In genomic region chr21:39048064-39048463, GRCh38 we compare ENCODE assay signal across 10 cellular contexts.
A peak's percentile ranks its signal among the peaks of the same experiment; 100 is the strongest.
DNase-seq lines count a peak whose midpoint lies in the region; ATAC-seq and TF ChIP-seq lines count a peak whose summit lies in the region.
"Had no signal": no experiment of that assay in that cellular context is flagged by ENCODE, and none has a peak within 500 bp of the region (broad histone marks: within the 10 kb centered on the region; RNA-seq: fewer than 3 reads in every experiment).

No MANE protein-coding gene starts in this region.

- BruUV-seq in MCF 10A (replicated peaks; lab: Mats Ljungman, UMichigan): no TSS peak

- no peak overlapping the region for H3K4me2 ChIP-seq in hepatocyte
- H3K4me2 ChIP-seq: BLaER1 had no signal

- DNase-seq in MCF 10A (ENCODE audit: unreplicated experiment): peak; percentile 94
- no peak for DNase-seq in breast epithelium (ENCODE audit: low spot score in 2 of 2)
- DNase-seq in amniotic epithelial cell (ENCODE audit: low read depth): peak; percentile 82
- peak; percentile 85 for DNase-seq in hepatocyte (ENCODE audit: low spot score)
- DNase-seq in type B pancreatic cell (ENCODE audit: extremely low spot score, unreplicated experiment): peak; percentile 69
- no peak for DNase-seq in activated gamma-delta T cell treated with Interleukin-2 at 50 U/mL for 16 hours
- DNase-seq in DMS79 (lab: John Stamatoyannopoulos, UW): no peak

- H3K27ac Mint-ChIP-seq in MCF 10A (ENCODE audit: low read depth, unreplicated experiment): peak overlapping the region; percentile 99
- H3K27ac Mint-ChIP-seq in type B pancreatic cell: peak overlapping the region; percentile 88

- H3K4me1 Mint-ChIP-seq in MCF 10A (ENCODE audit: insufficient read depth, unreplicated experiment) (peaks cover 38% of the 10 kb centered on the region), type B pancreatic cell (ENCODE audit: unreplicated experiment) (peaks cover 13% of the 10 kb centered on the region)

- H3K27me3 Mint-ChIP-seq in MCF 10A (ENCODE audit: insufficient read depth, unreplicated experiment): no peaks in the 10 kb centered on the region
- H3K27me3 Mint-ChIP-seq in type B pancreatic cell: no peaks in the 10 kb centered on the region

- intact Hi-C loops in MCF 10A (cut with micrococcal nuclease): loop anchor here (1.0 to 10.0 kb wide), 5 partner anchors 27 to 241 kb away; no protein-coding TSS in a partner anchor
- intact Hi-C loops in breast epithelium (cut with DNase I; ENCODE audit: low total_unique reads): no loop called here

- TF ChIP-seq POLR2A in breast epithelium (IDR thresholded peaks at IDR 0.05) (no peak), gastroesophageal sphincter (IDR thresholded peaks at IDR 0.05) (no peak)

- no peak overlapping the region for H2AFZ ChIP-seq in hepatocyte

- no peak for TF ChIP-seq EP300 in gastroesophageal sphincter (IDR thresholded peaks at IDR 0.05)

- no peaks in the 10 kb centered on the region for H3K9me2 ChIP-seq in hepatocyte (replicated peaks; ENCODE audit: insufficient read depth)

- H3K36me3 ChIP-seq in breast epithelium (no peaks in the 10 kb centered on the region), hepatocyte (replicated peaks; ENCODE audit: insufficient read depth, low read depth) (no peaks in the 10 kb centered on the region), gastroesophageal sphincter (no peaks in the 10 kb centered on the region)
- H3K36me3 ChIP-seq: BLaER1, neutrophil had no signal

- no peak overlapping the region for H3K27ac ChIP-seq in breast epithelium
- H3K27ac ChIP-seq in hepatocyte: peak overlapping the region; percentile 76
- no peak overlapping the region for H3K27ac ChIP-seq in gastroesophageal sphincter
- H3K27ac ChIP-seq: BLaER1, neutrophil had no signal

- CTCF ChIA-PET in MCF 10A (lab: Yijun Ruan, JAX): interaction anchor here (0.6 to 1.6 kb wide), 4 partner anchors 26 to 137 kb away, joined by 3 to 5 read pairs (median 3); no protein-coding TSS in a partner anchor

- peak overlapping the region; percentile 44 for H3K4me3 Mint-ChIP-seq in MCF 10A (ENCODE audit: unreplicated experiment)
- no peak overlapping the region for H3K4me3 Mint-ChIP-seq in type B pancreatic cell

- H3K4me3 ChIP-seq in breast epithelium (no peak overlapping the region), hepatocyte (no peak overlapping the region), gastroesophageal sphincter (no peak overlapping the region)
- H3K4me3 ChIP-seq: BLaER1 had no signal

- no peaks in the 10 kb centered on the region for H3K27me3 ChIP-seq in breast epithelium
- H3K27me3 ChIP-seq in hepatocyte: no peaks in the 10 kb centered on the region
- no peaks in the 10 kb centered on the region for H3K27me3 ChIP-seq in gastroesophageal sphincter
- H3K27me3 ChIP-seq: BLaER1, neutrophil had no signal

- TF ChIP-seq CTCF in MCF 10A (IDR thresholded peaks at IDR 0.05; ENCODE audit: unreplicated experiment): no peak
- no peak for TF ChIP-seq CTCF in breast epithelium (IDR thresholded peaks at IDR 0.05)
- TF ChIP-seq CTCF in hepatocyte (IDR thresholded peaks at IDR 0.05; ENCODE audit: poor library complexity): no peak
- no peak for TF ChIP-seq CTCF in type B pancreatic cell (conservative IDR thresholded peaks at IDR 0.05)
- TF ChIP-seq CTCF in gastroesophageal sphincter (IDR thresholded peaks at IDR 0.05): no peak

- H3K4me1 ChIP-seq in breast epithelium: no peaks in the 10 kb centered on the region
- H3K4me1 ChIP-seq in hepatocyte (ENCODE audit: insufficient read depth): peaks cover 4% of the 10 kb centered on the region
- no peaks in the 10 kb centered on the region for H3K4me1 ChIP-seq in gastroesophageal sphincter
- H3K4me1 ChIP-seq: BLaER1 had no signal

- ATAC-seq in gastroesophageal sphincter: no peak

- H4K20me1 ChIP-seq in hepatocyte (ENCODE audit: insufficient read depth, poor library complexity, severe bottlenecking): no peaks in the 10 kb centered on the region
- H4K20me1 ChIP-seq: BLaER1 had no signal

- H3K9me3 Mint-ChIP-seq in MCF 10A (ENCODE audit: unreplicated experiment): no peaks in the 10 kb centered on the region
- H3K9me3 Mint-ChIP-seq in type B pancreatic cell: no peaks in the 10 kb centered on the region

- no peaks in the 10 kb centered on the region for H3K9me3 ChIP-seq in breast epithelium
- H3K9me3 ChIP-seq in hepatocyte (ENCODE audit: low read depth): no peaks in the 10 kb centered on the region
- no peaks in the 10 kb centered on the region for H3K9me3 ChIP-seq in gastroesophageal sphincter
- H3K9me3 ChIP-seq: neutrophil had no signal

- POLR2A ChIA-PET in MCF 10A (lab: Yijun Ruan, JAX): interaction anchor here (0.7 to 3.1 kb wide), 32 partner anchors 9 to 333 kb away, joined by 3 to 25 read pairs (median 4); no protein-coding TSS in a partner anchor

- WGBS in hepatocyte (ENCODE audit: low lambda C conversion rate, missing lambda C conversion rate): 24% methylated on average over 6 of the region's 6 CpGs
- WGBS in gastroesophageal sphincter (ENCODE audit: low coverage in 1 of 2), 2 donors: 51 to 60% methylated on average over 3 of the region's 6 CpGs

- no peaks in the 10 kb centered on the region for H3K79me2 ChIP-seq in hepatocyte

- H3K36me3 Mint-ChIP-seq in MCF 10A (ENCODE audit: insufficient read depth, unreplicated experiment) (peaks cover 11% of the 10 kb centered on the region), type B pancreatic cell (no peaks in the 10 kb centered on the region)

Comparison
In these comparisons a context has a peak if more than half of its experiments do, and no peak if none do; other contexts are left out.
1. DNase-seq: peak in MCF 10A (single experiment), amniotic epithelial cell (single experiment), hepatocyte (single experiment) and type B pancreatic cell (single experiment); none in breast epithelium (0 of 2), activated gamma-delta T cell treated with Interleukin-2 at 50 U/mL for 16 hours (single experiment) and DMS79 (single experiment).